In the genomic region with DNA sequence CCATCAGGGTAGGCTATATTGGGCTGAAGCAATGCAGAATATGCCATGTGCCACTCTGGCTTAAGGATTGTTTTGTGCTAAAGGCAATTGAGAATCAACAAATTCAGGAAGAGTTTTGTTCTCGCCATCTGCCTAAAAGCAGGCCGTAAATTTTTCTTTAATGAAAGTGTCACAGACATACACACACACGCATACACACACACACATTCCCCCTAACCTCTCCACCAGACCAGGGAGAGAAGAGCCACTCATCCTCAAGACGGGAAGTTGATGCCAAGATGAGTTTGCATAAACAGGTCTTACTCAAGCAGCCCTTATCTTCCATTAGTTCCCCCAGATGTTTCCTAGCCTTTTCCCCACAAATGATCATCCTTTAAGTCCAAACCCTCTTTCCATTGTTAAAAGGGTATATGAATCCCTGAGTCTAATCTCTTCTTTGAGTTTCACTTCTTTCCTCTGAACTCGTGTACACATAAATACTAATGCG, we compare ENCODE assay signal across 1 cellular context.
TF ChIP-seq lines count a peak whose summit lies in the region.

No MANE protein-coding gene starts in this region.

TF ChIP-seq in K562, 482 proteins besides CTCF, POLR2A, EP300 and RAD21 (continued from another document and continues in another):
- no peak for TF ChIP-seq GABPB1 (CRISPR knock-in tag; IDR thresholded peaks at IDR 0.05)
- TF ChIP-seq ESRRA (IDR thresholded peaks at IDR 0.05; ENCODE audit: borderline replicate concordance, low read depth): no peak
- no peak for TF ChIP-seq HOXB6 (CRISPR knock-in tag; IDR thresholded peaks at IDR 0.05; ENCODE audit: borderline replicate concordance)
- peak; percentile 75 for TF ChIP-seq MEIS2 (IDR thresholded peaks at IDR 0.05; ENCODE audit: partially characterized antibody)
- TF ChIP-seq MTA1 (IDR thresholded peaks at IDR 0.05; ENCODE audit: borderline replicate concordance): peak; percentile 69; the same call in 1 of the 2 replicates
- TF ChIP-seq HIVEP1 (CRISPR knock-in tag; IDR thresholded peaks at IDR 0.05): no peak
- no peak for TF ChIP-seq MTF1 (CRISPR knock-in tag; IDR thresholded peaks at IDR 0.05; ENCODE audit: borderline replicate concordance)
- no peak for TF ChIP-seq HDAC6 (IDR thresholded peaks at IDR 0.05; ENCODE audit: low read depth, low read length)
- TF ChIP-seq ZNF785 (CRISPR knock-in tag; IDR thresholded peaks at IDR 0.05): no peak
- TF ChIP-seq SP2 (IDR thresholded peaks at IDR 0.05; ENCODE audit: extremely low read depth, low read depth, low read length, poor library complexity, severe bottlenecking): no peak
- no peak for TF ChIP-seq KLF13 (tag; IDR thresholded peaks at IDR 0.05; ENCODE audit: borderline replicate concordance, low read depth)
- no peak for TF ChIP-seq ZNF79 (CRISPR knock-in tag; IDR thresholded peaks at IDR 0.05; ENCODE audit: low read depth)
- TF ChIP-seq, protein P1, sequence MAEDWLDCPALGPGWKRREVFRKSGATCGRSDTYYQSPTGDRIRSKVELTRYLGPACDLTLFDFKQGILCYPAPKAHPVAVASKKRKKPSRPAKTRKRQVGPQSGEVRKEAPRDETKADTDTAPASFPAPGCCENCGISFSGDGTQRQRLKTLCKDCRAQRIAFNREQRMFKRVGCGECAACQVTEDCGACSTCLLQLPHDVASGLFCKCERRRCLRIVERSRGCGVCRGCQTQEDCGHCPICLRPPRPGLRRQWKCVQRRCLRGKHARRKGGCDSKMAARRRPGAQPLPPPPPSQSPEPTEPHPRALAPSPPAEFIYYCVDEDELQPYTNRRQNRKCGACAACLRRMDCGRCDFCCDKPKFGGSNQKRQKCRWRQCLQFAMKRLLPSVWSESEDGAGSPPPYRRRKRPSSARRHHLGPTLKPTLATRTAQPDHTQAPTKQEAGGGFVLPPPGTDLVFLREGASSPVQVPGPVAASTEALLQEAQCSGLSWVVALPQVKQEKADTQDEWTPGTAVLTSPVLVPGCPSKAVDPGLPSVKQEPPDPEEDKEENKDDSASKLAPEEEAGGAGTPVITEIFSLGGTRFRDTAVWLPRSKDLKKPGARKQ (CRISPR knock-in tag; IDR thresholded peaks at IDR 0.05): no peak
- peak; percentile 80 for TF ChIP-seq SPI1 (IDR thresholded peaks at IDR 0.05; ENCODE audit: borderline replicate concordance, low read depth, low read length)
- TF ChIP-seq, protein P2, sequence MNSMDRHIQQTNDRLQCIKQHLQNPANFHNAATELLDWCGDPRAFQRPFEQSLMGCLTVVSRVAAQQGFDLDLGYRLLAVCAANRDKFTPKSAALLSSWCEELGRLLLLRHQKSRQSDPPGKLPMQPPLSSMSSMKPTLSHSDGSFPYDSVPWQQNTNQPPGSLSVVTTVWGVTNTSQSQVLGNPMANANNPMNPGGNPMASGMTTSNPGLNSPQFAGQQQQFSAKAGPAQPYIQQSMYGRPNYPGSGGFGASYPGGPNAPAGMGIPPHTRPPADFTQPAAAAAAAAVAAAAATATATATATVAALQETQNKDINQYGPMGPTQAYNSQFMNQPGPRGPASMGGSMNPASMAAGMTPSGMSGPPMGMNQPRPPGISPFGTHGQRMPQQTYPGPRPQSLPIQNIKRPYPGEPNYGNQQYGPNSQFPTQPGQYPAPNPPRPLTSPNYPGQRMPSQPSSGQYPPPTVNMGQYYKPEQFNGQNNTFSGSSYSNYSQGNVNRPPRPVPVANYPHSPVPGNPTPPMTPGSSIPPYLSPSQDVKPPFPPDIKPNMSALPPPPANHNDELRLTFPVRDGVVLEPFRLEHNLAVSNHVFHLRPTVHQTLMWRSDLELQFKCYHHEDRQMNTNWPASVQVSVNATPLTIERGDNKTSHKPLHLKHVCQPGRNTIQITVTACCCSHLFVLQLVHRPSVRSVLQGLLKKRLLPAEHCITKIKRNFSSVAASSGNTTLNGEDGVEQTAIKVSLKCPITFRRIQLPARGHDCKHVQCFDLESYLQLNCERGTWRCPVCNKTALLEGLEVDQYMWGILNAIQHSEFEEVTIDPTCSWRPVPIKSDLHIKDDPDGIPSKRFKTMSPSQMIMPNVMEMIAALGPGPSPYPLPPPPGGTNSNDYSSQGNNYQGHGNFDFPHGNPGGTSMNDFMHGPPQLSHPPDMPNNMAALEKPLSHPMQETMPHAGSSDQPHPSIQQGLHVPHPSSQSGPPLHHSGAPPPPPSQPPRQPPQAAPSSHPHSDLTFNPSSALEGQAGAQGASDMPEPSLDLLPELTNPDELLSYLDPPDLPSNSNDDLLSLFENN (IDR thresholded peaks at IDR 0.05; ENCODE audit: low read depth in 2 of 2, low read length in 2 of 2): no peak
- TF ChIP-seq, protein P3, sequence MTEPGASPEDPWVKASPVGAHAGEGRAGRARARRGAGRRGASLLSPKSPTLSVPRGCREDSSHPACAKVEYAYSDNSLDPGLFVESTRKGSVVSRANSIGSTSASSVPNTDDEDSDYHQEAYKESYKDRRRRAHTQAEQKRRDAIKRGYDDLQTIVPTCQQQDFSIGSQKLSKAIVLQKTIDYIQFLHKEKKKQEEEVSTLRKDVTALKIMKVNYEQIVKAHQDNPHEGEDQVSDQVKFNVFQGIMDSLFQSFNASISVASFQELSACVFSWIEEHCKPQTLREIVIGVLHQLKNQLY (CRISPR knock-in tag; conservative IDR thresholded peaks at IDR 0.05): no peak
- TF ChIP-seq, protein P4, sequence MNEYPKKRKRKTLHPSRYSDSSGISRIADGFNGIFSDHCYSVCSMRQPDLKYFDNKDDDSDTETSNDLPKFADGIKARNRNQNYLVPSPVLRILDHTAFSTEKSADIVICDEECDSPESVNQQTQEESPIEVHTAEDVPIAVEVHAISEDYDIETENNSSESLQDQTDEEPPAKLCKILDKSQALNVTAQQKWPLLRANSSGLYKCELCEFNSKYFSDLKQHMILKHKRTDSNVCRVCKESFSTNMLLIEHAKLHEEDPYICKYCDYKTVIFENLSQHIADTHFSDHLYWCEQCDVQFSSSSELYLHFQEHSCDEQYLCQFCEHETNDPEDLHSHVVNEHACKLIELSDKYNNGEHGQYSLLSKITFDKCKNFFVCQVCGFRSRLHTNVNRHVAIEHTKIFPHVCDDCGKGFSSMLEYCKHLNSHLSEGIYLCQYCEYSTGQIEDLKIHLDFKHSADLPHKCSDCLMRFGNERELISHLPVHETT (CRISPR knock-in tag; conservative IDR thresholded peaks at IDR 0.05 in 1 of 2, IDR thresholded peaks at IDR 0.05 in 1 of 2): no peak
- TF ChIP-seq SRSF7 (optimal IDR thresholded peaks at IDR 0.05; ENCODE audit: low read depth, low read length): no peak
- no peak for TF ChIP-seq ZNF764 (CRISPR knock-in tag; IDR thresholded peaks at IDR 0.05; ENCODE audit: low read depth)
- TF ChIP-seq, protein P5, sequence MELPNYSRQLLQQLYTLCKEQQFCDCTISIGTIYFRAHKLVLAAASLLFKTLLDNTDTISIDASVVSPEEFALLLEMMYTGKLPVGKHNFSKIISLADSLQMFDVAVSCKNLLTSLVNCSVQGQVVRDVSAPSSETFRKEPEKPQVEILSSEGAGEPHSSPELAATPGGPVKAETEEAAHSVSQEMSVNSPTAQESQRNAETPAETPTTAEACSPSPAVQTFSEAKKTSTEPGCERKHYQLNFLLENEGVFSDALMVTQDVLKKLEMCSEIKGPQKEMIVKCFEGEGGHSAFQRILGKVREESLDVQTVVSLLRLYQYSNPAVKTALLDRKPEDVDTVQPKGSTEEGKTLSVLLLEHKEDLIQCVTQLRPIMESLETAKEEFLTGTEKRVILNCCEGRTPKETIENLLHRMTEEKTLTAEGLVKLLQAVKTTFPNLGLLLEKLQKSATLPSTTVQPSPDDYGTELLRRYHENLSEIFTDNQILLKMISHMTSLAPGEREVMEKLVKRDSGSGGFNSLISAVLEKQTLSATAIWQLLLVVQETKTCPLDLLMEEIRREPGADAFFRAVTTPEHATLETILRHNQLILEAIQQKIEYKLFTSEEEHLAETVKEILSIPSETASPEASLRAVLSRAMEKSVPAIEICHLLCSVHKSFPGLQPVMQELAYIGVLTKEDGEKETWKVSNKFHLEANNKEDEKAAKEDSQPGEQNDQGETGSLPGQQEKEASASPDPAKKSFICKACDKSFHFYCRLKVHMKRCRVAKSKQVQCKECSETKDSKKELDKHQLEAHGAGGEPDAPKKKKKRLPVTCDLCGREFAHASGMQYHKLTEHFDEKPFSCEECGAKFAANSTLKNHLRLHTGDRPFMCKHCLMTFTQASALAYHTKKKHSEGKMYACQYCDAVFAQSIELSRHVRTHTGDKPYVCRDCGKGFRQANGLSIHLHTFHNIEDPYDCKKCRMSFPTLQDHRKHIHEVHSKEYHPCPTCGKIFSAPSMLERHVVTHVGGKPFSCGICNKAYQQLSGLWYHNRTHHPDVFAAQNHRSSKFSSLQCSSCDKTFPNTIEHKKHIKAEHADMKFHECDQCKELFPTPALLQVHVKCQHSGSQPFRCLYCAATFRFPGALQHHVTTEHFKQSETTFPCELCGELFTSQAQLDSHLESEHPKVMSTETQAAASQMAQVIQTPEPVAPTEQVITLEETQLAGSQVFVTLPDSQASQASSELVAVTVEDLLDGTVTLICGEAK (IDR thresholded peaks at IDR 0.05): peak; percentile 43
- TF ChIP-seq, protein P5 (CRISPR knock-in tag; IDR thresholded peaks at IDR 0.05): no peak
- TF ChIP-seq POLR3A (IDR thresholded peaks at IDR 0.05; ENCODE audit: borderline replicate concordance, extremely low read depth, insufficient read depth, insufficient read length): no peak
- TF ChIP-seq ZNF830 (CRISPR knock-in tag; IDR thresholded peaks at IDR 0.05): no peak
- no peak for TF ChIP-seq KLF10 (CRISPR knock-in tag; IDR thresholded peaks at IDR 0.05)
- TF ChIP-seq MAZ (CRISPR knock-in tag; conservative IDR thresholded peaks at IDR 0.05 in 1 of 2, IDR thresholded peaks at IDR 0.05 in 1 of 2): no peak; a peak in 1 of 4 replicates
- no peak for TF ChIP-seq NCOA4 (IDR thresholded peaks at IDR 0.05; ENCODE audit: partially characterized antibody)
- TF ChIP-seq ZNF175 (CRISPR knock-in tag; IDR thresholded peaks at IDR 0.05; ENCODE audit: low read depth): no peak
- TF ChIP-seq, protein P6, sequence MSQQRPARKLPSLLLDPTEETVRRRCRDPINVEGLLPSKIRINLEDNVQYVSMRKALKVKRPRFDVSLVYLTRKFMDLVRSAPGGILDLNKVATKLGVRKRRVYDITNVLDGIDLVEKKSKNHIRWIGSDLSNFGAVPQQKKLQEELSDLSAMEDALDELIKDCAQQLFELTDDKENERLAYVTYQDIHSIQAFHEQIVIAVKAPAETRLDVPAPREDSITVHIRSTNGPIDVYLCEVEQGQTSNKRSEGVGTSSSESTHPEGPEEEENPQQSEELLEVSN (IDR thresholded peaks at IDR 0.05; ENCODE audit: borderline replicate concordance in 1 of 2, extremely low read depth in 1 of 2, insufficient read depth in 1 of 2, insufficient read length in 1 of 2, low read depth in 1 of 2, low read length in 1 of 2, poor library complexity in 1 of 2, severe bottlenecking in 1 of 2): no peak
- TF ChIP-seq, protein P7, sequence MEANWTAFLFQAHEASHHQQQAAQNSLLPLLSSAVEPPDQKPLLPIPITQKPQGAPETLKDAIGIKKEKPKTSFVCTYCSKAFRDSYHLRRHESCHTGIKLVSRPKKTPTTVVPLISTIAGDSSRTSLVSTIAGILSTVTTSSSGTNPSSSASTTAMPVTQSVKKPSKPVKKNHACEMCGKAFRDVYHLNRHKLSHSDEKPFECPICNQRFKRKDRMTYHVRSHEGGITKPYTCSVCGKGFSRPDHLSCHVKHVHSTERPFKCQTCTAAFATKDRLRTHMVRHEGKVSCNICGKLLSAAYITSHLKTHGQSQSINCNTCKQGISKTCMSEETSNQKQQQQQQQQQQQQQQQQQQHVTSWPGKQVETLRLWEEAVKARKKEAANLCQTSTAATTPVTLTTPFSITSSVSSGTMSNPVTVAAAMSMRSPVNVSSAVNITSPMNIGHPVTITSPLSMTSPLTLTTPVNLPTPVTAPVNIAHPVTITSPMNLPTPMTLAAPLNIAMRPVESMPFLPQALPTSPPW (CRISPR knock-in tag; IDR thresholded peaks at IDR 0.05): no peak; the same call in 1 of the 2 replicates
- no peak for TF ChIP-seq ZNF696 (CRISPR knock-in tag; conservative IDR thresholded peaks at IDR 0.05)
- TF ChIP-seq TAF7 (tag; IDR thresholded peaks at IDR 0.05): no peak
- 0 out of 2 replicates have a peak, but pooled peaks have one; percentile 70 for TF ChIP-seq SMAD4 (CRISPR knock-in tag; conservative IDR thresholded peaks at IDR 0.05)
- TF ChIP-seq, protein P8, sequence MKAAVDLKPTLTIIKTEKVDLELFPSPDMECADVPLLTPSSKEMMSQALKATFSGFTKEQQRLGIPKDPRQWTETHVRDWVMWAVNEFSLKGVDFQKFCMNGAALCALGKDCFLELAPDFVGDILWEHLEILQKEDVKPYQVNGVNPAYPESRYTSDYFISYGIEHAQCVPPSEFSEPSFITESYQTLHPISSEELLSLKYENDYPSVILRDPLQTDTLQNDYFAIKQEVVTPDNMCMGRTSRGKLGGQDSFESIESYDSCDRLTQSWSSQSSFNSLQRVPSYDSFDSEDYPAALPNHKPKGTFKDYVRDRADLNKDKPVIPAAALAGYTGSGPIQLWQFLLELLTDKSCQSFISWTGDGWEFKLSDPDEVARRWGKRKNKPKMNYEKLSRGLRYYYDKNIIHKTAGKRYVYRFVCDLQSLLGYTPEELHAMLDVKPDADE (conservative IDR thresholded peaks at IDR 0.05; ENCODE audit: control insufficient read depth, low read depth, low read length): no peak
- TF ChIP-seq CBX8 (IDR thresholded peaks at IDR 0.05; ENCODE audit: borderline replicate concordance, extremely low read depth, low read depth, low read length, poor library complexity, severe bottlenecking): no peak
- TF ChIP-seq PHF8 (IDR thresholded peaks at IDR 0.05; ENCODE audit: borderline replicate concordance, low read length): no peak
- TF ChIP-seq ZKSCAN1 (IDR thresholded peaks at IDR 0.05; ENCODE audit: low read depth, low read length): no peak
- no peak for TF ChIP-seq PHF20 (IDR thresholded peaks at IDR 0.05; ENCODE audit: partially characterized antibody)
- TF ChIP-seq ZNF184 (CRISPR knock-in tag; IDR thresholded peaks at IDR 0.05): no peak
- no peak for TF ChIP-seq PCBP2 (IDR thresholded peaks at IDR 0.05; ENCODE audit: low read depth, low read length, poor library complexity, severe bottlenecking)
- no peak for TF ChIP-seq BRD4 (IDR thresholded peaks at IDR 0.05)
